17 cellular contexts compared by ENCODE assay signal in genomic region chr22:33474587-33474986, GRCh38.
"Had no signal": no experiment of that assay in that cellular context is flagged by ENCODE, and none has a peak within 500 bp of the region (broad histone marks: within the 10 kb centered on the region; RNA-seq: fewer than 3 reads in every experiment).

No MANE protein-coding gene starts in this region.

- H3K36me3 ChIP-seq: adrenal gland had no signal

- H3K27me3 ChIP-seq: adrenal gland had no signal

- H3K9me3 ChIP-seq: adrenal gland, SK-N-SH had no signal

- H3K4me3 ChIP-seq: adrenal gland had no signal

- H3K4me2 ChIP-seq: SK-N-SH had no signal

- H3K27ac ChIP-seq: adrenal gland had no signal

- DNase-seq: activated CD4-positive, alpha-beta T cell treated with anti-CD3 and anti-CD28 coated beads for 4 hours; activated CD8-positive, alpha-beta memory T cell treated with anti-CD3 and anti-CD28 coated beads, Interleukin-2, amount 50 U/mL, for 4 hours; activated CD8-positive, alpha-beta T cell treated with anti-CD3 and anti-CD28 coated beads for 36 hours; activated gamma-delta T cell treated with Interleukin-2 at 50 U/mL for 16 hours; activated naive CD4-positive, alpha-beta T cell treated with anti-CD3 and anti-CD28 coated beads, Interleukin-2, amount 50 U/mL, for 16 hours; activated naive CD8-positive, alpha-beta T cell treated with anti-CD3 and anti-CD28 coated beads, Interleukin-2, amount 10 ng/mL, durations not matched to agents 7 days and 5 days; activated T-cell treated with anti-CD3 and anti-CD28 coated beads, Interleukin-2, amount 50 U/mL, for 72 hours; adrenal gland; cerebellar nuclear complex; Karpas-422; NCI-H146; NCI-H187 treated with DMSO at 0.1 percent for 48 hours; NCI-H2081 treated with DMSO at 0.1 percent for 48 hours; NCI-H226; NCI-H510A treated with DMSO at 0.1 percent for 48 hours; SK-N-SH; SW 1271 had no signal

- H3K9ac ChIP-seq: SK-N-SH had no signal
